29 cellular contexts compared by ENCODE assay signal in genomic region chr6:50734488-50734887, GRCh38. TPM values are rescaled to one million over a fixed set of nuclear protein-coding genes. Genes with fewer than 3 reads are reported as not detected.
"Had no signal": no experiment of that assay in that cellular context is flagged by ENCODE, and none has a peak within 500 bp of the region (broad histone marks: within the 10 kb centered on the region; RNA-seq: fewer than 3 reads in every experiment).

No MANE protein-coding gene starts in this region.

- ATAC-seq: stimulated activated effector memory CD8-positive, alpha-beta T cell treated with anti-CD3 and anti-CD28 coated beads, Interleukin-12 subunit alpha, Interleukin-12 subunit beta, amount 100 ng/mL, for 72 hours; stimulated activated memory B cell treated with anti-CD40 and anti-IgM and Interleukin-4, amounts not matched to agents 10 μg/mL and 1 μg/mL and 100 μg/mL, for 72 hours; stimulated activated naive B cell treated with anti-CD40 and anti-IgM and Interleukin-4, amounts not matched to agents 10 μg/mL and 1 μg/mL and 100 μg/mL, for 72 hours; stimulated activated naive CD8-positive, alpha-beta T cell treated with anti-CD3 and anti-CD28 coated beads, Interleukin-15, amount 100 ng/mL, for 72 hours; stimulated activated naive CD8-positive, alpha-beta T cell treated with anti-CD3 and anti-CD28 coated beads, Interleukin-15, Interleukin-2, amounts not matched to agents 100 U/mL and 50 U/mL, for 24 hours; upper lobe of right lung had no signal

- FAIRE-seq: urothelium cell line had no signal

- H3K9me3 ChIP-seq: stomach, suprapubic skin, testis, thoracic aorta, thyroid gland, tibial artery, tibial nerve, transverse colon, upper lobe of left lung, upper lobe of right lung, uterus, vagina had no signal

- H3K4me1 ChIP-seq: stomach, suprapubic skin, testis, thyroid gland, tibial artery, tibial nerve, transverse colon, upper lobe of left lung, upper lobe of right lung, uterus, vagina had no signal

- H3K27me3 ChIP-seq: stomach, suprapubic skin, testis, thyroid gland, tibial artery, tibial nerve, transverse colon, upper lobe of left lung, upper lobe of right lung, uterus, vagina had no signal

- H3K27ac ChIP-seq: stomach, suprapubic skin, testis, thoracic aorta, thyroid gland, tibial artery, tibial nerve, transverse colon, upper lobe of left lung, upper lobe of right lung, uterus, vagina had no signal

- H3K36me3 ChIP-seq: stomach, suprapubic skin, thoracic aorta, thyroid gland, tibial artery, tibial nerve, transverse colon, upper lobe of left lung, upper lobe of right lung, uterus, vagina had no signal

- DNase-seq: stimulated activated CD4-positive, alpha-beta T cell treated with anti-CD3 and anti-CD28 coated beads, Interleukin-4, amount 100 ng/mL, for 1 hour; stimulated activated CD4-positive, alpha-beta T cell treated with anti-CD3 and anti-CD28 coated beads, Interleukin-4, amount 100 ng/mL, for 24 hours; stimulated activated CD4-positive, alpha-beta T cell treated with anti-CD3 and anti-CD28 coated beads, Interleukin-4, amount 100 ng/mL, for 4 hours; stimulated activated CD8-positive, alpha-beta memory T cell treated with anti-CD3 and anti-CD28 coated beads, Interleukin-4, amount 100 ng/mL, for 48 hours; stimulated activated naive B cell treated with anti-CD40 and anti-IgM and Interleukin-4, amounts not matched to agents 10 μg/mL and 1 μg/mL and 100 μg/mL, for 72 hours; stimulated activated naive CD4-positive, alpha-beta T cell; stimulated activated naive CD4-positive, alpha-beta T cell treated with Interleukin-2 at 50 U/mL for 16 hours; stimulated activated naive CD8-positive, alpha-beta T cell treated with anti-CD3 and anti-CD28 coated beads, Interleukin-15, amount 100 ng/mL, for 72 hours; stimulated activated naive CD8-positive, alpha-beta T cell treated with anti-CD3 and anti-CD28 coated beads, Interleukin-15, Interleukin-2, amounts not matched to agents 100 U/mL and 50 U/mL, for 24 hours; stomach; substantia nigra; testis; thyroid gland; tibial artery; transverse colon; trophoblast cell; upper lobe of left lung; upper lobe of right lung; uterus had no signal

- H3K4me3 ChIP-seq: stomach, suprapubic skin, testis, thoracic aorta, thyroid gland, tibial artery, tibial nerve, transverse colon, upper lobe of left lung, upper lobe of right lung, uterus, vagina had no signal

RNA-seq across cellular contexts. Expression of gene TFAP2D, which starts 21.2 kb away (rescaled TPM):
- total RNA-seq: stomach, subcutaneous adipose tissue, suprapubic skin, testis, thoracic aorta, thyroid gland, tibial nerve, transverse colon, upper lobe of left lung, upper lobe of right lung, ureter, urinary bladder, uterus, vagina had no signal
- polyA plus RNA-seq: stomach, urinary bladder had no signal
